1 cellular context compared by ENCODE assay signal in the genomic region with DNA sequence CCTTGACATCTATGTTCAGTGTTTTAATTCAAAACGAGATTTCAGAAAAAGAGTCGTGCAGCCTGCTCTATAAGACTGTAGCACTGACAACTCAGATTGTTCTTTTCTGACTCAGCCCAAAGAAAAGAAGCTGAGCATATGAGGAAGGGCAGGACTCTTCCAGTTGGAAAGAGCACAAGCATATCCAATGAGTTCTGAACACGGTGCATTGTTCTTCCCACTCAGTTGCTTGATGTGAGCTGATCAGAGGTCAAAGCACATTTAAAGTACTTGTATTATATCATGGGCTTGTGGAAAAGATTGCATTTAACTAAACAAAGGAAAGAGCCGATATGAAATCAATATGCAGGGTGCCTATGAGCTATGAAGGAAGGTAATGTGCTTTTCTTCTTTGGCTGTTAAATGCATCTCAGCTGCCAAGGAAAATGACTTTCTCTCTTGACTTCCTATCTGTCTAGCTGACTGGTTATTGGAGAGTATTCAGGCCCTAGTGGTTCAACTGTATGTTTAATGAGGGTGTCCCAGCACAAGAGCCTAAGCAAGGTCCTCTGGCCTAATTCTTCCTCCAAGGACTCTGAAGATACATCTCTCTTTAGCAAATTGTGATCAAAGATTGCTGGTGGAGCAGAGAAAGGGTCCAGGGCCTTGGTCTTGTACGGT.
TF ChIP-seq lines count a peak whose summit lies in the region.

No MANE protein-coding gene starts in this region.

TF ChIP-seq in GM23338, 12 proteins besides CTCF, POLR2A, EP300 and RAD21 (continued from another document):
- TF ChIP-seq, protein P1, sequence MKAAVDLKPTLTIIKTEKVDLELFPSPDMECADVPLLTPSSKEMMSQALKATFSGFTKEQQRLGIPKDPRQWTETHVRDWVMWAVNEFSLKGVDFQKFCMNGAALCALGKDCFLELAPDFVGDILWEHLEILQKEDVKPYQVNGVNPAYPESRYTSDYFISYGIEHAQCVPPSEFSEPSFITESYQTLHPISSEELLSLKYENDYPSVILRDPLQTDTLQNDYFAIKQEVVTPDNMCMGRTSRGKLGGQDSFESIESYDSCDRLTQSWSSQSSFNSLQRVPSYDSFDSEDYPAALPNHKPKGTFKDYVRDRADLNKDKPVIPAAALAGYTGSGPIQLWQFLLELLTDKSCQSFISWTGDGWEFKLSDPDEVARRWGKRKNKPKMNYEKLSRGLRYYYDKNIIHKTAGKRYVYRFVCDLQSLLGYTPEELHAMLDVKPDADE (IDR thresholded peaks at IDR 0.05) = no peak
- no peak for TF ChIP-seq CREB1 (CRISPR knock-in tag; IDR thresholded peaks at IDR 0.05; ENCODE audit: low read depth)
- no peak for TF ChIP-seq ZNF114 (CRISPR knock-in tag; IDR thresholded peaks at IDR 0.05)
- no peak for TF ChIP-seq EZH2 (IDR thresholded peaks at IDR 0.05; ENCODE audit: low read depth, unreplicated experiment)
- TF ChIP-seq, protein P2, sequence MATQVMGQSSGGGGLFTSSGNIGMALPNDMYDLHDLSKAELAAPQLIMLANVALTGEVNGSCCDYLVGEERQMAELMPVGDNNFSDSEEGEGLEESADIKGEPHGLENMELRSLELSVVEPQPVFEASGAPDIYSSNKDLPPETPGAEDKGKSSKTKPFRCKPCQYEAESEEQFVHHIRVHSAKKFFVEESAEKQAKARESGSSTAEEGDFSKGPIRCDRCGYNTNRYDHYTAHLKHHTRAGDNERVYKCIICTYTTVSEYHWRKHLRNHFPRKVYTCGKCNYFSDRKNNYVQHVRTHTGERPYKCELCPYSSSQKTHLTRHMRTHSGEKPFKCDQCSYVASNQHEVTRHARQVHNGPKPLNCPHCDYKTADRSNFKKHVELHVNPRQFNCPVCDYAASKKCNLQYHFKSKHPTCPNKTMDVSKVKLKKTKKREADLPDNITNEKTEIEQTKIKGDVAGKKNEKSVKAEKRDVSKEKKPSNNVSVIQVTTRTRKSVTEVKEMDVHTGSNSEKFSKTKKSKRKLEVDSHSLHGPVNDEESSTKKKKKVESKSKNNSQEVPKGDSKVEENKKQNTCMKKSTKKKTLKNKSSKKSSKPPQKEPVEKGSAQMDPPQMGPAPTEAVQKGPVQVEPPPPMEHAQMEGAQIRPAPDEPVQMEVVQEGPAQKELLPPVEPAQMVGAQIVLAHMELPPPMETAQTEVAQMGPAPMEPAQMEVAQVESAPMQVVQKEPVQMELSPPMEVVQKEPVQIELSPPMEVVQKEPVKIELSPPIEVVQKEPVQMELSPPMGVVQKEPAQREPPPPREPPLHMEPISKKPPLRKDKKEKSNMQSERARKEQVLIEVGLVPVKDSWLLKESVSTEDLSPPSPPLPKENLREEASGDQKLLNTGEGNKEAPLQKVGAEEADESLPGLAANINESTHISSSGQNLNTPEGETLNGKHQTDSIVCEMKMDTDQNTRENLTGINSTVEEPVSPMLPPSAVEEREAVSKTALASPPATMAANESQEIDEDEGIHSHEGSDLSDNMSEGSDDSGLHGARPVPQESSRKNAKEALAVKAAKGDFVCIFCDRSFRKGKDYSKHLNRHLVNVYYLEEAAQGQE (IDR thresholded peaks at IDR 0.05; ENCODE audit: unreplicated experiment) = no peak
- no peak for TF ChIP-seq STAT1 (IDR thresholded peaks at IDR 0.05; ENCODE audit: unreplicated experiment)
- TF ChIP-seq NANOG (IDR thresholded peaks at IDR 0.05; ENCODE audit: borderline replicate concordance) = no peak
